14 cellular contexts compared by ENCODE assay signal in the genomic region with DNA sequence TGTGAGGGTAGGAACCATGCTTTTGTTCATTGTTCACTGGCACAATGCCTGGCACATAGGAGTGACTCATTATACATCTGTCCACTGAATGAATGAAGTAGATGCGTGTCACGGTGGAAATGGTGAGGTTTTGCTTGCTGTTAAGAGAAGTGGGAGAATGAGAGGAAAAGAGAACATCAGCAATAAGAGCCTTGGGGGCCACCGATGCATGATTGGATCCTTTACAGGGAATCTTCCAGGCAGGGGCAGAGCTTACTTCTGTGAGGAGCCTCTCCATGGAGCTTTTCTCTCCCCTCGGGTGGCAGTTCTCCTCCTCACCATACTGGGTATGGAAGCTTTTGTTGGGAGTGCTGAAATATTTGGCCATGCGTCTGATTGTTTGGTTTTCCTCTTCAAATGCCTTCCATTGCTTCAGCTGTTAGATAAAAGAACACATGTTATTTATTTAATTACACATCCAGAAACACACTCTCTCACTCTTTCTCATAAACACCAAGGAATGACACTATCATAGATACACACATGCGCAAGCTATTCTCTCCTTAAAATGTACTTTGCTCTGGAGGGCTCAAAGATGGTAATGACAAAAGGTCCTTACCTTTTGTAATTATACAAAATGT.
"Had no signal": no experiment of that assay in that cellular context is flagged by ENCODE, and none has a peak within 500 bp of the region (broad histone marks: within the 10 kb centered on the region; RNA-seq: fewer than 3 reads in every experiment).

No MANE protein-coding gene starts in this region.

- H3K9me3 Mint-ChIP-seq: memory B cell; nephron progenitor cell; stimulated activated naive CD8-positive, alpha-beta T cell treated with anti-CD3 and anti-CD28 coated beads, Interleukin-15, Interleukin-2, amounts not matched to agents 100 ng/mL and 50 ng/mL, for 24 hours; WTC11 had no signal

- H3K4me3 Mint-ChIP-seq: activated CD8-positive, alpha-beta T cell treated with anti-CD3 and anti-CD28 coated beads, Interleukin-2, amount 10 ng/mL, durations not matched to agents 7 days and 5 days; memory B cell; nephron progenitor cell; stimulated activated naive CD8-positive, alpha-beta T cell treated with anti-CD3 and anti-CD28 coated beads, Interleukin-15, Interleukin-2, amounts not matched to agents 100 ng/mL and 50 ng/mL, for 24 hours; WTC11 had no signal

- H3K4me3 ChIP-seq: gastroesophageal sphincter, ovary had no signal

- DNase-seq: activated CD4-positive, alpha-beta T cell treated with anti-CD3 and anti-CD28 coated beads for 48 hours; activated CD8-positive, alpha-beta memory T cell treated with anti-CD3 and anti-CD28 coated beads, Interleukin-2, amount 50 U/mL, for 48 hours; activated CD8-positive, alpha-beta T cell treated with anti-CD3 and anti-CD28 coated beads, Interleukin-2, amount 10 ng/mL, durations not matched to agents 7 days and 5 days; activated naive CD4-positive, alpha-beta T cell; aorta; islet precursor cell; nephron progenitor cell; ovary; stimulated activated CD4-positive, alpha-beta T cell treated with anti-CD3 and anti-CD28 coated beads, Interleukin-4, amount 100 ng/mL, for 1 hour had no signal

- H3K36me3 Mint-ChIP-seq: memory B cell, WTC11 had no signal

- H3K27ac Mint-ChIP-seq: activated CD8-positive, alpha-beta T cell treated with anti-CD3 and anti-CD28 coated beads, Interleukin-2, amount 10 ng/mL, durations not matched to agents 7 days and 5 days; memory B cell; nephron progenitor cell; stimulated activated naive CD8-positive, alpha-beta T cell treated with anti-CD3 and anti-CD28 coated beads, Interleukin-15, Interleukin-2, amounts not matched to agents 100 ng/mL and 50 ng/mL, for 24 hours; WTC11 had no signal

- H3K27me3 Mint-ChIP-seq: stimulated activated naive CD8-positive, alpha-beta T cell treated with anti-CD3 and anti-CD28 coated beads, Interleukin-15, Interleukin-2, amounts not matched to agents 100 ng/mL and 50 ng/mL, for 24 hours had no signal

- ATAC-seq: activated CD8-positive, alpha-beta T cell treated with anti-CD3 and anti-CD28 coated beads, Interleukin-2, amount 10 ng/mL, durations not matched to agents 7 days and 5 days; gastroesophageal sphincter; left lobe of liver; WTC11 had no signal

- H3K4me1 Mint-ChIP-seq: memory B cell had no signal
